2 cellular contexts compared by ENCODE assay signal in genomic region chr2:53785378-53785777, GRCh38.
TF ChIP-seq lines count a peak whose summit lies in the region.

No MANE protein-coding gene starts in this region.

TF ChIP-seq in SK-N-SH, 30 proteins besides CTCF, POLR2A, EP300 and RAD21 (continued from another document):
- no peak for TF ChIP-seq REST (IDR thresholded peaks at IDR 0.05; ENCODE audit: low read depth, low read length)
- no peak for TF ChIP-seq MXI1 (IDR thresholded peaks at IDR 0.05; ENCODE audit: low read depth, low read length)
- TF ChIP-seq USF1 (IDR thresholded peaks at IDR 0.05; ENCODE audit: borderline replicate concordance, low read depth), result no peak

TF ChIP-seq in WTC11, 78 proteins besides CTCF, POLR2A, EP300 and RAD21 (continued from another document):
- TF ChIP-seq, protein P1, sequence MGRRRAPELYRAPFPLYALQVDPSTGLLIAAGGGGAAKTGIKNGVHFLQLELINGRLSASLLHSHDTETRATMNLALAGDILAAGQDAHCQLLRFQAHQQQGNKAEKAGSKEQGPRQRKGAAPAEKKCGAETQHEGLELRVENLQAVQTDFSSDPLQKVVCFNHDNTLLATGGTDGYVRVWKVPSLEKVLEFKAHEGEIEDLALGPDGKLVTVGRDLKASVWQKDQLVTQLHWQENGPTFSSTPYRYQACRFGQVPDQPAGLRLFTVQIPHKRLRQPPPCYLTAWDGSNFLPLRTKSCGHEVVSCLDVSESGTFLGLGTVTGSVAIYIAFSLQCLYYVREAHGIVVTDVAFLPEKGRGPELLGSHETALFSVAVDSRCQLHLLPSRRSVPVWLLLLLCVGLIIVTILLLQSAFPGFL (CRISPR knock-in tag; IDR thresholded peaks at IDR 0.05; ENCODE audit: borderline replicate concordance), result no peak
